Comparison of ENCODE assay signal across 3 cellular contexts in the genomic region with DNA sequence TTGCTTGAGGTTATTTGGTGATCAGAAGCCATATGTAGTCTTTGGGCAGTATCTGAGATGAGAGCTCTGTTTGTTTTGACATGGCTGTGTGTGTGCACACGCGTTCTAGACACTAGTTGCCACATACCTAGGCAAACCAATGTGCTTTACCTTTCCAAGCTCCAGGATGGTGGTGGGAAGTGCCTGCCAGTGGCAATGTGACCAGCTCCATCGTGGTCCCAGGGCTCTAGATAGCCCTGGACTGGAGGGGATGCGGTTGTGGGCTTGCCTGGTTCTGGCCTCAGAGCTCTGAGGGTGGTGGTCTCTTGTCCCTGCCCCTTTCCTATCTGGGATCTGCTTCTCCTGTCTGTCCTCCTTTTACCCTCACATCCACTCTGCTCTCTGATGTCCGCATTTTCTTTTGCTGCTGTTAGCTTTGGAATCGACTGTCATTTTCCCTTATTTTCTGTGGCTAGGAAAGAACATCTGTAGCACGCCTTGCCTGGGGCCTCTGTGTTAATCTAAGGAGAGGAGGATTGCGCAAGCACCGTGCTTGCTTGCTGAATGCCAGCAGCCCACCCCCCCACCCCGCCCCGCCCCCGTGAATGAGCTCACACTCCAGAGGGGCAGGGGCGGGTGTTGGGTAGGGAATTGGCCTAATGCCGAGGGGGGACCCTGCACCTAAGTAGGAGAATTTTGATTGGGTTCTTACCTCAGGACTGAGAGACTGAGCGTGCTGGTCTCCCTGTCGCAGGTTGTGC.
TF ChIP-seq lines count a peak whose summit lies in the region.

No MANE protein-coding gene starts in this region.

TF ChIP-seq in SK-N-SH, 30 proteins besides CTCF, POLR2A, EP300 and RAD21:
- TF ChIP-seq, protein P1, sequence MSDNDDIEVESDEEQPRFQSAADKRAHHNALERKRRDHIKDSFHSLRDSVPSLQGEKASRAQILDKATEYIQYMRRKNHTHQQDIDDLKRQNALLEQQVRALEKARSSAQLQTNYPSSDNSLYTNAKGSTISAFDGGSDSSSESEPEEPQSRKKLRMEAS (IDR thresholded peaks at IDR 0.05; ENCODE audit: low read depth), result no peak
- no peak for TF ChIP-seq FOSL2 (IDR thresholded peaks at IDR 0.05; ENCODE audit: borderline replicate concordance, low read depth)
- TF ChIP-seq ELF1 (IDR thresholded peaks at IDR 0.05), result no peak
- TF ChIP-seq EZH2phosphoT487 (IDR thresholded peaks at IDR 0.05; ENCODE audit: borderline replicate concordance, low read depth), result no peak
TF ChIP-seq in SK-N-SH: peak in this region for 0.

TF ChIP-seq in SK-N-SH treated with all-trans-retinoic acid at 6 μM for 48 hours, 23 proteins besides CTCF, POLR2A, EP300 and RAD21 (continued from another document):
- TF ChIP-seq OSR1 (CRISPR knock-in tag; IDR thresholded peaks at IDR 0.05) (no peak), ESRRG (CRISPR knock-in tag; IDR thresholded peaks at IDR 0.05) (no peak), ZFP3 (CRISPR knock-in tag; IDR thresholded peaks at IDR 0.05) (no peak), CSDC2 (CRISPR knock-in tag; IDR thresholded peaks at IDR 0.05) (no peak), PPARA (CRISPR knock-in tag; IDR thresholded peaks at IDR 0.05; ENCODE audit: borderline replicate concordance) (no peak), ZNF70 (CRISPR knock-in tag; IDR thresholded peaks at IDR 0.05) (no peak), SNAI2 (CRISPR knock-in tag; IDR thresholded peaks at IDR 0.05) (no peak), ZNF565 (CRISPR knock-in tag; conservative IDR thresholded peaks at IDR 0.05; ENCODE audit: low read depth) (no peak), ISL1 (CRISPR knock-in tag; IDR thresholded peaks at IDR 0.05) (no peak), TOX (CRISPR knock-in tag; IDR thresholded peaks at IDR 0.05; ENCODE audit: borderline replicate concordance) (no peak)
- TF ChIP-seq, protein P2, sequence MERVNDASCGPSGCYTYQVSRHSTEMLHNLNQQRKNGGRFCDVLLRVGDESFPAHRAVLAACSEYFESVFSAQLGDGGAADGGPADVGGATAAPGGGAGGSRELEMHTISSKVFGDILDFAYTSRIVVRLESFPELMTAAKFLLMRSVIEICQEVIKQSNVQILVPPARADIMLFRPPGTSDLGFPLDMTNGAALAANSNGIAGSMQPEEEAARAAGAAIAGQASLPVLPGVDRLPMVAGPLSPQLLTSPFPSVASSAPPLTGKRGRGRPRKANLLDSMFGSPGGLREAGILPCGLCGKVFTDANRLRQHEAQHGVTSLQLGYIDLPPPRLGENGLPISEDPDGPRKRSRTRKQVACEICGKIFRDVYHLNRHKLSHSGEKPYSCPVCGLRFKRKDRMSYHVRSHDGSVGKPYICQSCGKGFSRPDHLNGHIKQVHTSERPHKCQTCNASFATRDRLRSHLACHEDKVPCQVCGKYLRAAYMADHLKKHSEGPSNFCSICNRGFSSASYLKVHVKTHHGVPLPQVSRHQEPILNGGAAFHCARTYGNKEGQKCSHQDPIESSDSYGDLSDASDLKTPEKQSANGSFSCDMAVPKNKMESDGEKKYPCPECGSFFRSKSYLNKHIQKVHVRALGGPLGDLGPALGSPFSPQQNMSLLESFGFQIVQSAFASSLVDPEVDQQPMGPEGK (CRISPR knock-in tag; IDR thresholded peaks at IDR 0.05; ENCODE audit: borderline replicate concordance), result no peak
- TF ChIP-seq, protein P3, sequence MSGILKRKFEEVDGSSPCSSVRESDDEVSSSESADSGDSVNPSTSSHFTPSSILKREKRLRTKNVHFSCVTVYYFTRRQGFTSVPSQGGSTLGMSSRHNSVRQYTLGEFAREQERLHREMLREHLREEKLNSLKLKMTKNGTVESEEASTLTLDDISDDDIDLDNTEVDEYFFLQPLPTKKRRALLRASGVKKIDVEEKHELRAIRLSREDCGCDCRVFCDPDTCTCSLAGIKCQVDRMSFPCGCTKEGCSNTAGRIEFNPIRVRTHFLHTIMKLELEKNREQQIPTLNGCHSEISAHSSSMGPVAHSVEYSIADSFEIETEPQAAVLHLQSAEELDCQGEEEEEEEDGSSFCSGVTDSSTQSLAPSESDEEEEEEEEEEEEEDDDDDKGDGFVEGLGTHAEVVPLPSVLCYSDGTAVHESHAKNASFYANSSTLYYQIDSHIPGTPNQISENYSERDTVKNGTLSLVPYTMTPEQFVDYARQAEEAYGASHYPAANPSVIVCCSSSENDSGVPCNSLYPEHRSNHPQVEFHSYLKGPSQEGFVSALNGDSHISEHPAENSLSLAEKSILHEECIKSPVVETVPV (CRISPR knock-in tag; IDR thresholded peaks at IDR 0.05), result no peak
TF ChIP-seq in SK-N-SH treated with all-trans-retinoic acid at 6 μM for 48 hours: peak in this region for 0.

TF ChIP-seq in HepG2, 621 proteins besides CTCF, POLR2A, EP300 and RAD21 (continued from another document):
- TF ChIP-seq BCL6 (CRISPR knock-in tag; IDR thresholded peaks at IDR 0.05) (0 out of 2 replicates have a peak, but pooled peaks have one; percentile 13), CEBPB (IDR thresholded peaks at IDR 0.05; ENCODE audit: borderline replicate concordance, low read depth, low read length) (peak; percentile 91), ZNF7 (CRISPR knock-in tag; IDR thresholded peaks at IDR 0.05) (peak; percentile 40; the same call in 1 of the 2 replicates)
- TF ChIP-seq, protein P4, sequence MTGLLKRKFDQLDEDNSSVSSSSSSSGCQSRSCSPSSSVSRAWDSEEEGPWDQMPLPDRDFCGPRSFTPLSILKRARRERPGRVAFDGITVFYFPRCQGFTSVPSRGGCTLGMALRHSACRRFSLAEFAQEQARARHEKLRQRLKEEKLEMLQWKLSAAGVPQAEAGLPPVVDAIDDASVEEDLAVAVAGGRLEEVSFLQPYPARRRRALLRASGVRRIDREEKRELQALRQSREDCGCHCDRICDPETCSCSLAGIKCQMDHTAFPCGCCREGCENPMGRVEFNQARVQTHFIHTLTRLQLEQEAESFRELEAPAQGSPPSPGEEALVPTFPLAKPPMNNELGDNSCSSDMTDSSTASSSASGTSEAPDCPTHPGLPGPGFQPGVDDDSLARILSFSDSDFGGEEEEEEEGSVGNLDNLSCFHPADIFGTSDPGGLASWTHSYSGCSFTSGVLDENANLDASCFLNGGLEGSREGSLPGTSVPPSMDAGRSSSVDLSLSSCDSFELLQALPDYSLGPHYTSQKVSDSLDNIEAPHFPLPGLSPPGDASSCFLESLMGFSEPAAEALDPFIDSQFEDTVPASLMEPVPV (CRISPR knock-in tag; IDR thresholded peaks at IDR 0.05), result no peak
